Comparison of ENCODE assay signal across 8 cellular contexts in genomic region chr22:28742562-28742962, GRCh38. TPM values are rescaled to one million over a fixed set of nuclear protein-coding genes. Genes with fewer than 3 reads are reported as not detected.
A peak's percentile ranks its signal among the peaks of the same experiment; 100 is the strongest.
DNase-seq lines count a peak whose midpoint lies in the region; ATAC-seq and TF ChIP-seq lines count a peak whose summit lies in the region.

No MANE protein-coding gene starts in this region.

- H3K4me3 ChIP-seq in AG09309 (ENCODE audit: control insufficient read depth, low read depth, low read length) (peak overlapping the region; percentile 84), mucosa of descending colon (peak overlapping the region; percentile 87)

- TF ChIP-seq CTCF in AG09309 (IDR thresholded peaks at IDR 0.05; ENCODE audit: control insufficient read depth, insufficient read depth, low read depth, low read length, missing control alignments) (no peak), MCF 10A (IDR thresholded peaks at IDR 0.05; ENCODE audit: unreplicated experiment) (no peak), mucosa of descending colon (IDR thresholded peaks at IDR 0.05) (no peak)

- H3K9me3 Mint-ChIP-seq in MCF 10A (ENCODE audit: unreplicated experiment): no peaks in the 10 kb centered on the region

- BruUV-seq in MCF 10A (replicated peaks; lab: Mats Ljungman, UMichigan): no TSS peak

- H3K36me3 Mint-ChIP-seq in MCF 10A (ENCODE audit: insufficient read depth, unreplicated experiment): peaks cover 43% of the 10 kb centered on the region

- H3K27ac Mint-ChIP-seq in MCF 10A (ENCODE audit: low read depth, unreplicated experiment): peak overlapping the region; percentile 92

- POLR2A ChIA-PET in MCF 10A (lab: Yijun Ruan, JAX): interaction anchor here (1.1 to 5.5 kb wide), 4 partner anchors 9 to 57 kb away, joined by 3 to 47 read pairs (median 12); partner anchors contain the start of genes CCDC117 and XBP1

- ATAC-seq in mucosa of descending colon: no peak
- no peak for ATAC-seq in GM19351 (IDR thresholded peaks at IDR 0.05; ENCODE audit: unreplicated experiment)

- CTCF ChIA-PET in MCF 10A (lab: Yijun Ruan, JAX): no interaction called here

- H3K36me3 ChIP-seq in mucosa of descending colon (ENCODE audit: low read depth): peaks cover 9% of the 10 kb centered on the region

- H3K9me3 ChIP-seq in mucosa of descending colon: no peaks in the 10 kb centered on the region

- H3K4me1 ChIP-seq in mucosa of descending colon (ENCODE audit: low read depth): peaks cover 18% of the 10 kb centered on the region

- H3K4me1 Mint-ChIP-seq in MCF 10A (ENCODE audit: insufficient read depth, unreplicated experiment): peaks cover 15% of the 10 kb centered on the region

- peak overlapping the region; percentile 93 for H3K4me3 Mint-ChIP-seq in MCF 10A (ENCODE audit: unreplicated experiment)

- no peaks in the 10 kb centered on the region for H3K27me3 Mint-ChIP-seq in MCF 10A (ENCODE audit: insufficient read depth, unreplicated experiment)

- no peak for DNase-seq in AG09309 (ENCODE audit: low read depth)
- peak; percentile 2 for DNase-seq in HPDE6-E6E7 (ENCODE audit: extremely low spot score)
- no peak for DNase-seq in MCF 10A (ENCODE audit: unreplicated experiment)
- no peak for DNase-seq in mucosa of descending colon
- no peak for DNase-seq in A172 (ENCODE audit: low spot score)
- no peak for DNase-seq in activated gamma-delta T cell treated with Interleukin-2 at 50 U/mL for 16 hours
- no peak for DNase-seq in H4 (ENCODE audit: low spot score)

- intact Hi-C loops in MCF 10A (cut with micrococcal nuclease) (loop anchor here (2.0 kb wide), 2 partner anchors 30 to 56 kb away; no protein-coding TSS in a partner anchor), mucosa of descending colon (cut with DNase I, micrococcal nuclease) (no loop called here)

RNA-seq across cellular contexts. Expression of gene HSCB, which starts 0.7 kb away (rescaled TPM):
- total RNA-seq in MCF 10A (2022) (19.3 and 24.7 TPM in 2 replicates), mucosa of descending colon (10 to 100 TPM; 11.6 to 15.5 (median 13.4) TPM)
- total RNA-seq in A172 (2014; rRNA removed; shearing (Covaris generic)): 10.4 and 15.4 TPM in 2 replicates
- total RNA-seq in H4 (2014; rRNA removed; shearing (Covaris generic)): 17.6 and 22.4 TPM in 2 replicates

RNA-seq across cellular contexts. Expression of gene CHEK2, which starts 0.9 kb away (rescaled TPM):
- 17.6 and 18.8 TPM in 2 replicates for total RNA-seq in MCF 10A (2022)
- 10 to 100 TPM; 15.8 to 21.1 (median 19.5) TPM for total RNA-seq in mucosa of descending colon
- 14.3 and 27.3 TPM in 2 replicates for total RNA-seq in A172 (2014; rRNA removed; shearing (Covaris generic))
- total RNA-seq in H4 (2014; rRNA removed; shearing (Covaris generic)): 22.9 and 24.8 TPM in 2 replicates

RNA-seq across cellular contexts. Expression of gene CCDC117, which starts 29.9 kb away (rescaled TPM):
- total RNA-seq in MCF 10A (2022) (12.1 and 14.6 TPM in 2 replicates), mucosa of descending colon (10 to 100 TPM; 14.4 to 26.6 (median 17.1) TPM)
- 22.3 and 24.3 TPM in 2 replicates for total RNA-seq in A172 (2014; rRNA removed; shearing (Covaris generic))
- 16.0 and 17.2 TPM in 2 replicates for total RNA-seq in H4 (2014; rRNA removed; shearing (Covaris generic))

RNA-seq across cellular contexts. Expression of gene XBP1, which starts 57.8 kb away (rescaled TPM):
- 274 and 429 TPM in 2 replicates for total RNA-seq in MCF 10A (2022)
- total RNA-seq in mucosa of descending colon: 100 to 1,000 TPM; 116 to 238 (median 132) TPM
- total RNA-seq in A172 (2014; rRNA removed; shearing (Covaris generic)): 47.4 and 52.1 TPM in 2 replicates
- 122 and 124 TPM in 2 replicates for total RNA-seq in H4 (2014; rRNA removed; shearing (Covaris generic))
